9 cellular contexts compared by ENCODE assay signal in genomic region chr11:73980001-73980960, GRCh38. TPM values are rescaled to one million over a fixed set of nuclear protein-coding genes. Genes with fewer than 3 reads are reported as not detected.
DNase-seq lines count a peak whose midpoint lies in the region; ATAC-seq lines count a peak whose summit lies in the region.
"Had no signal": no experiment of that assay in that cellular context is flagged by ENCODE, and none has a peak within 500 bp of the region (broad histone marks: within the 10 kb centered on the region; RNA-seq: fewer than 3 reads in every experiment).

No MANE protein-coding gene starts in this region.

- peaks cover 91% of the 10 kb centered on the region for H3K4me1 Mint-ChIP-seq in activated T-cell treated with anti-CD3 and anti-CD28 coated beads, Interleukin-2, amount 50 U/mL, for 72 hours (ENCODE audit: low read depth)

- H3K9me3 Mint-ChIP-seq in activated T-cell treated with anti-CD3 and anti-CD28 coated beads, Interleukin-2, amount 50 U/mL, for 72 hours, result no peaks in the 10 kb centered on the region

- no peaks in the 10 kb centered on the region for H3K9me3 ChIP-seq in right cardiac atrium (ENCODE audit: control insufficient read depth, low read length)

- intact Hi-C loops in right cardiac atrium (cut with DNase I), result no loop called here

- peaks cover 44 to 57% of the 10 kb centered on the region in 2 donors for H3K36me3 Mint-ChIP-seq in activated T-cell treated with anti-CD3 and anti-CD28 coated beads, Interleukin-2, amount 50 U/mL, for 72 hours (ENCODE audit: insufficient read depth in 2 of 2)

- H3K27me3 Mint-ChIP-seq in activated T-cell treated with anti-CD3 and anti-CD28 coated beads, Interleukin-2, amount 50 U/mL, for 72 hours (ENCODE audit: low read depth), result no peaks in the 10 kb centered on the region

- H3K4me3 Mint-ChIP-seq in activated T-cell treated with anti-CD3 and anti-CD28 coated beads, Interleukin-2, amount 50 U/mL, for 72 hours, result peak overlapping the region; percentile 97 to 98

- no peak overlapping the region for H3K4me3 ChIP-seq in right cardiac atrium (ENCODE audit: low read length)

- H3K27me3 ChIP-seq in right cardiac atrium (ENCODE audit: control insufficient read depth, insufficient read depth), result no peaks in the 10 kb centered on the region
- H3K27me3 ChIP-seq: dorsolateral prefrontal cortex had no signal

- H3K27ac Mint-ChIP-seq in activated T-cell treated with anti-CD3 and anti-CD28 coated beads, Interleukin-2, amount 50 U/mL, for 72 hours, result peak overlapping the region; percentile 97

- H3K27ac ChIP-seq in right cardiac atrium (ENCODE audit: low read length), result no peak overlapping the region

- ATAC-seq in HG03066 (IDR thresholded peaks at IDR 0.05; ENCODE audit: low read depth, unreplicated experiment) (peak; percentile 38), right cardiac atrium (no peak)
- peak; percentile 33 to 37 for ATAC-seq in activated T-cell treated with anti-CD3 and anti-CD28 coated beads, Interleukin-2, amount 50 U/mL, for 72 hours (replicated peaks in 1 of 2)

- peaks cover 2% of the 10 kb centered on the region for H3K4me1 ChIP-seq in right cardiac atrium (ENCODE audit: control insufficient read depth, insufficient read depth, low read length)

- WGBS in right cardiac atrium, result 63% methylated on average over 6 of the region's 6 CpGs

- DNase-seq in NCI-H2107 treated with DMSO at 0.1 percent for 48 hours (lab: John Stamatoyannopoulos, UW; ENCODE audit: unreplicated experiment), result peak; percentile 77
- no peak for DNase-seq in NCI-H2107 (lab: John Stamatoyannopoulos, UW)
- peak; percentile 72 to 93 for DNase-seq in NOMO-1 (lab: John Stamatoyannopoulos, UW; ENCODE audit: unreplicated experiment in 2 of 2)
- DNase-seq in activated T-cell treated with anti-CD3 and anti-CD28 coated beads, Interleukin-2, amount 50 U/mL, for 72 hours, result peak; percentile 74 to 76
- DNase-seq in right cardiac atrium, result peak in 2 of 3 donors; percentile 68 to 74
- DNase-seq in stimulated activated CD4-positive, alpha-beta T cell treated with anti-CD3 and anti-CD28 coated beads, Interleukin-1b, Interleukin-23, amount 100 ng/mL, for 48 hours, result peak; percentile 76
- no peak for DNase-seq in occipital lobe (lab: John Stamatoyannopoulos, UW)

RNA-seq across cellular contexts. Expression of gene UCP2, which starts 2.4 kb away (rescaled TPM):
- total RNA-seq in activated T-cell treated with anti-CD3 and anti-CD28 coated beads, Interleukin-2, amount 50 U/mL, for 72 hours, result 100 to 1,000 TPM; 152 to 198 TPM
- 10 to 100 TPM; 12.6 to 23.1 (median 17.1) TPM for total RNA-seq in right cardiac atrium
- 9.9 TPM for polyA plus RNA-seq in right cardiac atrium
- 5.0 TPM for total RNA-seq in occipital lobe

RNA-seq across cellular contexts. Expression of gene UCP3, which starts 28.6 kb away (rescaled TPM):
- total RNA-seq in activated T-cell treated with anti-CD3 and anti-CD28 coated beads, Interleukin-2, amount 50 U/mL, for 72 hours, result 1 to 10 TPM; 3.7 to 5.4 TPM
- total RNA-seq in right cardiac atrium (1 to 10 TPM; 1.6 to 2.5 (median 1.9) TPM), occipital lobe (0.62 TPM)
- polyA plus RNA-seq in right cardiac atrium, result 2.0 TPM

RNA-seq across cellular contexts. Expression of gene DNAJB13, which starts 29.5 kb away (rescaled TPM):
- total RNA-seq in activated T-cell treated with anti-CD3 and anti-CD28 coated beads, Interleukin-2, amount 50 U/mL, for 72 hours, result 1 to 10 TPM in 1 of 2 donors, under 1 TPM in 1; 0.53 to 1.1 TPM
- total RNA-seq in right cardiac atrium, result under 1 TPM in 1 of 4 donors, not detected in 3; 0.26 TPM
- not detected for polyA plus RNA-seq in right cardiac atrium
- total RNA-seq in occipital lobe, result 0.47 TPM

Comparison
In these comparisons a context has a peak if more than half of its experiments do, and no peak if none do; other contexts are left out.
1. DNase-seq: peak in NCI-H2107 treated with DMSO at 0.1 percent for 48 hours (single experiment), NOMO-1 (2 of 2), activated T-cell treated with anti-CD3 and anti-CD28 coated beads, Interleukin-2, amount 50 U/mL, for 72 hours (2 of 2), right cardiac atrium (2 of 3) and stimulated activated CD4-positive, alpha-beta T cell treated with anti-CD3 and anti-CD28 coated beads, Interleukin-1b, Interleukin-23, amount 100 ng/mL, for 48 hours (single experiment); none in NCI-H2107 (single experiment) and occipital lobe (single experiment).
2. ATAC-seq: peak in HG03066 (single experiment) and activated T-cell treated with anti-CD3 and anti-CD28 coated beads, Interleukin-2, amount 50 U/mL, for 72 hours (2 of 2); none in right cardiac atrium (0 of 2).
3. RNA of gene UCP2, which starts 2.4 kb away (total RNA-seq): 152 to 198 TPM in activated T-cell treated with anti-CD3 and anti-CD28 coated beads, Interleukin-2, amount 50 U/mL, for 72 hours; 12.6 to 23.1 TPM in right cardiac atrium and 5.0 TPM in occipital lobe (single experiment); every median in the first group is over 4 times any median in the second.